Comparison of ENCODE assay signal across 1 cellular context in genomic region chr2:208501217-208501616, GRCh38.
TF ChIP-seq lines count a peak whose summit lies in the region.

No MANE protein-coding gene starts in this region.

TF ChIP-seq in K562, 482 proteins besides CTCF, POLR2A, EP300 and RAD21 (continued from another document):
- no peak for TF ChIP-seq CHAMP1 (IDR thresholded peaks at IDR 0.05)
- TF ChIP-seq HDAC1 (IDR thresholded peaks at IDR 0.05), result peak in 1 of 2 experiments; percentile 40; a peak in 1 of 4 replicates
- no peak for TF ChIP-seq PTBP1 (IDR thresholded peaks at IDR 0.05; ENCODE audit: low read depth, low read length)
- TF ChIP-seq SUPT5H (IDR thresholded peaks at IDR 0.05), result 0 out of 2 replicates have a peak, but pooled peaks have one; percentile 23
- TF ChIP-seq RCOR1 (IDR thresholded peaks at IDR 0.05; ENCODE audit: borderline replicate concordance in 1 of 2, low read depth in 2 of 2, low read length in 2 of 2), result 0 out of 4 replicates have a peak, but pooled peaks of 1 of the 2 experiments have one; percentile 24
- TF ChIP-seq SMARCA4 (IDR thresholded peaks at IDR 0.05), result no peak
- no peak for TF ChIP-seq FOXA1 (IDR thresholded peaks at IDR 0.05; ENCODE audit: borderline replicate concordance)
- TF ChIP-seq HDAC8 (tag; IDR thresholded peaks at IDR 0.05), result no peak
- TF ChIP-seq FOXK2 (conservative IDR thresholded peaks at IDR 0.05 in 1 of 2, IDR thresholded peaks at IDR 0.05 in 1 of 2; ENCODE audit: low read depth in 2 of 2), result peak; percentile 71 to 83; a peak in 2 of 4 replicates
- peak; percentile 43 for TF ChIP-seq CXXC5 (CRISPR knock-in tag; IDR thresholded peaks at IDR 0.05)
- TF ChIP-seq HDAC2 (IDR thresholded peaks at IDR 0.05), result 0 out of 2 replicates have a peak, but pooled peaks have one; percentile 33
- no peak for TF ChIP-seq ZC3H11A (IDR thresholded peaks at IDR 0.05; ENCODE audit: low read depth, low read length)
- TF ChIP-seq CBX3 (IDR thresholded peaks at IDR 0.05; ENCODE audit: borderline replicate concordance in 1 of 2, low read length in 2 of 2), result 0 out of 3 replicates have a peak, but pooled peaks of 1 of the 2 experiments have one; percentile 33
- peak; percentile 13; the same call in 1 of the 2 replicates for TF ChIP-seq ATF7 (IDR thresholded peaks at IDR 0.05)
- TF ChIP-seq TFAP4 (CRISPR knock-in tag; IDR thresholded peaks at IDR 0.05; ENCODE audit: borderline replicate concordance), result peak; percentile 78
- peak; percentile 42; the same call in 1 of the 2 replicates for TF ChIP-seq CTBP1 (IDR thresholded peaks at IDR 0.05; ENCODE audit: borderline replicate concordance)
- no peak for TF ChIP-seq SETDB1 (IDR thresholded peaks at IDR 0.05; ENCODE audit: low read length)
- TF ChIP-seq RBM15 (IDR thresholded peaks at IDR 0.05; ENCODE audit: insufficient read depth, low read length), result no peak
- TF ChIP-seq ZBTB8A (IDR thresholded peaks at IDR 0.05; ENCODE audit: partially characterized antibody), result no peak
- TF ChIP-seq ARNT (IDR thresholded peaks at IDR 0.05), result 0 out of 4 replicates have a peak, but pooled peaks of 1 of the 2 experiments have one; percentile 24
- no peak for TF ChIP-seq ZHX1 (conservative IDR thresholded peaks at IDR 0.05; ENCODE audit: low read length)
- no peak for TF ChIP-seq SRF (CRISPR knock-in tag; IDR thresholded peaks at IDR 0.05)
TF ChIP-seq in K562: peak in this region for 19.
